In genomic region chr4:18278244-18278643, GRCh38 we compare ENCODE assay signal across 32 cellular contexts.
"Had no signal": no experiment of that assay in that cellular context is flagged by ENCODE, and none has a peak within 500 bp of the region (broad histone marks: within the 10 kb centered on the region; RNA-seq: fewer than 3 reads in every experiment).

No MANE protein-coding gene starts in this region.

- H3K27me3 Mint-ChIP-seq: T-cell had no signal

- H3K36me3 Mint-ChIP-seq: T-cell had no signal

- H3K4me1 ChIP-seq: SJCRH30 had no signal

- H3K27me3 ChIP-seq: SJCRH30 had no signal

- H3K4me1 Mint-ChIP-seq: T-cell had no signal

- H3K36me3 ChIP-seq: SJCRH30 had no signal

- DNase-seq: Kasumi-1, NCI-H1048, NCI-H1092 treated with DMSO at 0.1 percent for 48 hours, NCI-H1105 treated with DMSO at 0.1 percent for 48 hours, NCI-H1417, NCI-H1436, NCI-H146, NCI-H1694, NCI-H187, NCI-H1930, NCI-H2029 treated with DMSO at 0.1 percent for 48 hours, NCI-H2081 treated with DMSO at 0.1 percent for 48 hours, NCI-H2107, NCI-H2171, NCI-H226, NCI-H446 treated with DMSO at 0.1 percent for 48 hours, NCI-H510A, NCI-H524, NCI-H526, NCI-H69, NCI-H748 treated with DMSO at 0.1 percent for 48 hours, NCI-H82, PC-9, SHP77, SIG-M5, SJCRH30, T-cell had no signal

- H3K4me2 ChIP-seq: PC-9 had no signal

- H3K4me3 Mint-ChIP-seq: T-cell had no signal

- ATAC-seq: Panc1, Right ventricle myocardium inferior, SK-N-SH treated with all-trans-retinoic acid at 6 μM for 48 hours, T-cell had no signal

- H2AFZ ChIP-seq: PC-9 had no signal

- H3K27ac Mint-ChIP-seq: T-cell had no signal

- H3K4me3 ChIP-seq: PC-9, SJCRH30, SK-N-MC had no signal

- H3K27ac ChIP-seq: PC-9, RWPE1, SJCRH30, SK-N-MC had no signal

- H3K9me3 ChIP-seq: SJCRH30 had no signal
